1 cellular context compared by ENCODE assay signal in genomic region chr22:42581762-42582716, GRCh38.
TF ChIP-seq lines count a peak whose summit lies in the region.

No MANE protein-coding gene starts in this region.

TF ChIP-seq in GM12878, 131 proteins besides CTCF, POLR2A, EP300 and RAD21 (continued from another document and continues in another):
- no peak for TF ChIP-seq CEBPB (IDR thresholded peaks at IDR 0.05; ENCODE audit: borderline replicate concordance in 1 of 2, low read depth in 2 of 2, low read length in 2 of 2)
- TF ChIP-seq NR2C1 (IDR thresholded peaks at IDR 0.05) = no peak
- TF ChIP-seq IKZF1 (conservative IDR thresholded peaks at IDR 0.05) = no peak
- no peak for TF ChIP-seq JUNB (IDR thresholded peaks at IDR 0.05)
- no peak for TF ChIP-seq ZBTB40 (IDR thresholded peaks at IDR 0.05; ENCODE audit: borderline replicate concordance)
- TF ChIP-seq YY1 (IDR thresholded peaks at IDR 0.05; ENCODE audit: low read depth, low read length) = peak; percentile 96
- peak; percentile 67 for TF ChIP-seq RUNX3 (IDR thresholded peaks at IDR 0.05; ENCODE audit: low read length)
- TF ChIP-seq GABPA (IDR thresholded peaks at IDR 0.05; ENCODE audit: low read depth) = no peak
- no peak for TF ChIP-seq NBN (IDR thresholded peaks at IDR 0.05)
- no peak for TF ChIP-seq RB1 (IDR thresholded peaks at IDR 0.05; ENCODE audit: borderline replicate concordance)
- peak; percentile 67; the same call in 1 of the 2 replicates for TF ChIP-seq PKNOX1 (IDR thresholded peaks at IDR 0.05)
- 0 out of 2 replicates have a peak, but pooled peaks have one; percentile 39 for TF ChIP-seq SMAD5 (IDR thresholded peaks at IDR 0.05; ENCODE audit: low read depth)
- TF ChIP-seq ZSCAN29 (IDR thresholded peaks at IDR 0.05) = no peak
- TF ChIP-seq ATF7 (IDR thresholded peaks at IDR 0.05; ENCODE audit: low read depth) = no peak
- TF ChIP-seq E2F4 (IDR thresholded peaks at IDR 0.05; ENCODE audit: low read depth, low read length) = 0 out of 2 replicates have a peak, but pooled peaks have one; percentile 46
- no peak for TF ChIP-seq SPI1 (IDR thresholded peaks at IDR 0.05; ENCODE audit: borderline replicate concordance, insufficient read depth, low read depth, low read length)
- no peak for TF ChIP-seq EGR1 (IDR thresholded peaks at IDR 0.05; ENCODE audit: borderline replicate concordance in 1 of 2, low read depth in 2 of 2, low read length in 2 of 2)
- no peak for TF ChIP-seq FOS (IDR thresholded peaks at IDR 0.05; ENCODE audit: borderline replicate concordance, extremely low read depth, insufficient read length)
- TF ChIP-seq HDAC2 (IDR thresholded peaks at IDR 0.05) = no peak
- TF ChIP-seq HDGF (IDR thresholded peaks at IDR 0.05) = no peak
- peak; percentile 73; the same call in 1 of the 2 replicates for TF ChIP-seq TAF1 (IDR thresholded peaks at IDR 0.05; ENCODE audit: borderline replicate concordance, low read depth, low read length)
- TF ChIP-seq BCL11A (IDR thresholded peaks at IDR 0.05; ENCODE audit: low read depth, low read length) = no peak
- no peak for TF ChIP-seq ZBTB4 (CRISPR knock-in tag; IDR thresholded peaks at IDR 0.05)
- TF ChIP-seq TARDBP (IDR thresholded peaks at IDR 0.05; ENCODE audit: borderline replicate concordance) = no peak
- no peak for TF ChIP-seq ZBTB11 (CRISPR knock-in tag; IDR thresholded peaks at IDR 0.05)
- no peak for TF ChIP-seq ESRRA (IDR thresholded peaks at IDR 0.05; ENCODE audit: low read length)
- no peak for TF ChIP-seq ZNF687 (IDR thresholded peaks at IDR 0.05)
- no peak for TF ChIP-seq SREBF2 (IDR thresholded peaks at IDR 0.05; ENCODE audit: low read length)
- no peak for TF ChIP-seq ZBED1 (IDR thresholded peaks at IDR 0.05; ENCODE audit: borderline replicate concordance)
- no peak for TF ChIP-seq TCF3 (IDR thresholded peaks at IDR 0.05; ENCODE audit: borderline replicate concordance, insufficient read depth, low read depth, low read length)
- no peak for TF ChIP-seq CBX3 (IDR thresholded peaks at IDR 0.05; ENCODE audit: borderline replicate concordance, low read depth)
- TF ChIP-seq ZNF384 (IDR thresholded peaks at IDR 0.05; ENCODE audit: borderline replicate concordance, low read depth, low read length) = no peak
- no peak for TF ChIP-seq ZNF207 (IDR thresholded peaks at IDR 0.05; ENCODE audit: borderline replicate concordance)
- TF ChIP-seq MEF2A (IDR thresholded peaks at IDR 0.05; ENCODE audit: insufficient read depth, low read depth, low read length) = no peak
- no peak for TF ChIP-seq ZNF592 (IDR thresholded peaks at IDR 0.05)
